In the genomic region with DNA sequence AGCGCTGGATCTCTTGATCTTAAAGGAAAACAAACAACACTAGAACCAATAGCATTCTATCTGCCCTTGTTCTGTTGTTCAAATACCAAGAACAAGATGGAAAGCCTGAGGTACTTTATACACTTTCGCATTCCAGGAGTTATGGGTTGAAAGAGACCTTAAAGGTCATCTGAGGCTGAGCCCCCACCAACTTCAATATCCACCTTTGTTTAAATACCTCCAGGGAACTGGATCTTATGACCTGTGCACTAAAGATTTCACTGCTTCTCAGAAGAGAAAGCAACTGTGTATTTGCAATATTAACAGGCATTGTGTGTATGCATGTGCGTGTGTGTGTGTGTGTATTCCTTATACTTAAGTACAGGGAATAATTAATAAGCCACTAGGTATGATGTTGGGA, we compare ENCODE assay signal across 2 cellular contexts.
"Had no signal": no experiment of that assay in that cellular context is flagged by ENCODE, and none has a peak within 500 bp of the region (broad histone marks: within the 10 kb centered on the region; RNA-seq: fewer than 3 reads in every experiment).

No MANE protein-coding gene starts in this region.

- H3K4me3 ChIP-seq: GM12878 had no signal

- ATAC-seq: GM12878 had no signal

- DNase-seq: GF-D8 had no signal
